ENCODE assay signal across 8 cellular contexts in genomic region chr10:124732931-124733536, GRCh38. TPM values are rescaled to one million over a fixed set of nuclear protein-coding genes. Genes with fewer than 3 reads are reported as not detected.
DNase-seq lines count a peak whose midpoint lies in the region; ATAC-seq and TF ChIP-seq lines count a peak whose summit lies in the region.

No MANE protein-coding gene starts in this region.

- H3K9me3 Mint-ChIP-seq in activated CD8-positive, alpha-beta T cell treated with anti-CD3 and anti-CD28 coated beads for 36 hours: no peaks in the 10 kb centered on the region

- H3K36me3 Mint-ChIP-seq in activated CD8-positive, alpha-beta T cell treated with anti-CD3 and anti-CD28 coated beads for 36 hours (ENCODE audit: low read depth): peaks cover 3% of the 10 kb centered on the region

- H3K9me3 ChIP-seq in skeletal muscle tissue (ENCODE audit: control insufficient read depth in 3 of 3, low read length in 3 of 3): no peaks in the 10 kb centered on the region

- CTCF ChIA-PET in activated CD8-positive, alpha-beta T cell treated with anti-CD3 and anti-CD28 coated beads for 36 hours (lab: Charles Lee): interaction anchor here (0.9 to 3.7 kb wide), 5 partner anchors 14 to 193 kb away, joined by 3 to 34 read pairs (median 8); no protein-coding TSS in a partner anchor

- peaks cover 0 to 5% (median 0%) of the 10 kb centered on the region in 3 donors for H3K36me3 ChIP-seq in skeletal muscle tissue (ENCODE audit: control insufficient read depth in 3 of 3, insufficient read depth in 3 of 3, low read length in 3 of 3)

- TF ChIP-seq CTCF in activated CD8-positive, alpha-beta T cell treated with anti-CD3 and anti-CD28 coated beads for 36 hours (IDR thresholded peaks at IDR 0.05): no peak
- TF ChIP-seq CTCF in fibroblast of mammary gland (conservative IDR thresholded peaks at IDR 0.05; ENCODE audit: control insufficient read depth, insufficient read depth, low read depth, low read length): no peak

- H3K27ac ChIP-seq in skeletal muscle tissue (ENCODE audit: low read depth, low read length): peak overlapping the region; percentile 92

- peak; percentile 79 for DNase-seq in activated CD8-positive, alpha-beta T cell treated with anti-CD3 and anti-CD28 coated beads for 36 hours
- DNase-seq in fibroblast of mammary gland (ENCODE audit: low read depth): peak; percentile 70
- DNase-seq in NCI-H526 treated with DMSO at 0.1 percent for 48 hours (lab: John Stamatoyannopoulos, UW): no peak
- no peak for DNase-seq in UCSD-AML1 (lab: John Stamatoyannopoulos, UW; ENCODE audit: unreplicated experiment)
- DNase-seq in OCI-M1 (lab: John Stamatoyannopoulos, UW): no peak

- H3K27me3 ChIP-seq in skeletal muscle tissue (ENCODE audit: control insufficient read depth in 3 of 3, insufficient read depth in 3 of 3, low read length in 3 of 3): no peaks in the 10 kb centered on the region

- H3K9ac ChIP-seq in skeletal muscle tissue (ENCODE audit: low read depth in 1 of 3, low read length in 3 of 3): peak overlapping the region; percentile 61 to 77 (median 70)

- no peaks in the 10 kb centered on the region for H3K27me3 Mint-ChIP-seq in activated CD8-positive, alpha-beta T cell treated with anti-CD3 and anti-CD28 coated beads for 36 hours

- ATAC-seq in GM18907 (IDR thresholded peaks at IDR 0.05; ENCODE audit: unreplicated experiment) (peak; percentile 56), HG03103 (IDR thresholded peaks at IDR 0.05; ENCODE audit: low read depth, unreplicated experiment) (peak; percentile 52)
- ATAC-seq in activated CD8-positive, alpha-beta T cell treated with anti-CD3 and anti-CD28 coated beads for 36 hours: peak; percentile 56

- peaks cover 91% of the 10 kb centered on the region for H3K4me1 Mint-ChIP-seq in activated CD8-positive, alpha-beta T cell treated with anti-CD3 and anti-CD28 coated beads for 36 hours (ENCODE audit: low read depth)

- intact Hi-C loops in activated CD8-positive, alpha-beta T cell treated with anti-CD3 and anti-CD28 coated beads for 36 hours (cut with micrococcal nuclease): loop anchor here (2.0 kb wide), 1 partner anchor 14 kb away; no protein-coding TSS in a partner anchor

- H3K27ac Mint-ChIP-seq in activated CD8-positive, alpha-beta T cell treated with anti-CD3 and anti-CD28 coated beads for 36 hours: peak overlapping the region; percentile 87

- peak overlapping the region; percentile 61 for H3K4me3 Mint-ChIP-seq in activated CD8-positive, alpha-beta T cell treated with anti-CD3 and anti-CD28 coated beads for 36 hours

- peaks cover 83 to 90% (median 89%) of the 10 kb centered on the region in 3 donors for H3K4me1 ChIP-seq in skeletal muscle tissue (ENCODE audit: control insufficient read depth in 3 of 3, insufficient read depth in 3 of 3, low read length in 3 of 3)

- POLR2A ChIA-PET in activated CD8-positive, alpha-beta T cell treated with anti-CD3 and anti-CD28 coated beads for 36 hours (lab: Charles Lee): interaction anchor here (0.8 to 4.8 kb wide), 11 partner anchors 9 to 73 kb away, joined by 3 to 44 read pairs (median 4); no protein-coding TSS in a partner anchor

- H3K4me3 ChIP-seq in fibroblast of mammary gland (ENCODE audit: control insufficient read depth, low read depth, low read length) (no peak overlapping the region), skeletal muscle tissue (ENCODE audit: low read length in 3 of 3) (peak overlapping the region; percentile 37 to 41 (median 39))

RNA-seq across cellular contexts. Expression of gene FAM53B, which starts 11.1 kb away (rescaled TPM):
- total RNA-seq in activated CD8-positive, alpha-beta T cell treated with anti-CD3 and anti-CD28 coated beads for 36 hours: 10 to 100 TPM; 15.1 to 18.0 TPM
- 32.4 TPM for total RNA-seq in skeletal muscle tissue

RNA-seq across cellular contexts. Expression of gene EEF1AKMT2, which starts 58.7 kb away (rescaled TPM):
- total RNA-seq in activated CD8-positive, alpha-beta T cell treated with anti-CD3 and anti-CD28 coated beads for 36 hours: 10 to 100 TPM; 24.2 to 25.7 TPM
- 14.1 TPM for total RNA-seq in skeletal muscle tissue

Comparison
In these comparisons a context has a peak if more than half of its experiments do, and no peak if none do; other contexts are left out.
1. DNase-seq: peak in activated CD8-positive, alpha-beta T cell treated with anti-CD3 and anti-CD28 coated beads for 36 hours (single experiment) and fibroblast of mammary gland (single experiment); none in NCI-H526 treated with DMSO at 0.1 percent for 48 hours (single experiment), UCSD-AML1 (single experiment) and OCI-M1 (single experiment).
2. Peak in every context shown above with its lines, with median percentiles within 50 percentile points of each other: ATAC-seq.